Comparison of ENCODE assay signal across 12 cellular contexts in genomic region chr7:150736864-150737263, GRCh38. TPM values are rescaled to one million over a fixed set of nuclear protein-coding genes. Genes with fewer than 3 reads are reported as not detected.
A peak's percentile ranks its signal among the peaks of the same experiment; 100 is the strongest.
DNase-seq lines count a peak whose midpoint lies in the region; ATAC-seq, FAIRE-seq and TF ChIP-seq lines count a peak whose summit lies in the region.
"Had no signal": no experiment of that assay in that cellular context is flagged by ENCODE, and none has a peak within 500 bp of the region (broad histone marks: within the 10 kb centered on the region; RNA-seq: fewer than 3 reads in every experiment).

No MANE protein-coding gene starts in this region.

- TF ChIP-seq EP300 in HepG2 (IDR thresholded peaks at IDR 0.05; ENCODE audit: low read depth in 2 of 2, low read length in 2 of 2) = no peak
- TF ChIP-seq EP300 in HepG2 (CRISPR knock-in tag; IDR thresholded peaks at IDR 0.05; ENCODE audit: borderline replicate concordance) = no peak

- H4K20me1 ChIP-seq in HepG2 (ENCODE audit: insufficient read depth, low read length) (no peaks in the 10 kb centered on the region), H9 (ENCODE audit: control insufficient read depth, insufficient read depth, insufficient read length) (no peaks in the 10 kb centered on the region), PC-3 (ENCODE audit: low read length) (no peaks in the 10 kb centered on the region)

- no peak overlapping the region for H2BK12ac ChIP-seq in H9 (ENCODE audit: insufficient read length, low read depth, low read length)

- POLR2A ChIA-PET in HepG2 (lab: Yijun Ruan, JAX) (no interaction called here), PC-3 (lab: Charles Lee; ENCODE audit: unreplicated experiment) (no interaction called here)

- H3K27ac Mint-ChIP-seq in H9 = no peak overlapping the region

- H3K4me3 ChIP-seq in liver (ENCODE audit: low read depth in 1 of 3, low read length in 3 of 3) (peak overlapping the region in 1 of 3 donors; percentile 30), HepG2 (replicated peaks in 1 of 3; ENCODE audit: insufficient read depth in 1 of 3, low read depth in 2 of 3, low read length in 3 of 3) (no peak overlapping the region), lung (peak overlapping the region; percentile 11), PC-3 (ENCODE audit: low read length) (no peak overlapping the region)
- H3K4me3 ChIP-seq: body of pancreas had no signal

- no peak overlapping the region for H4K8ac ChIP-seq in H9 (replicated peaks; ENCODE audit: insufficient read length, low read depth, low read length)

- no peak for TF ChIP-seq RAD21 in liver (IDR thresholded peaks at IDR 0.05)
- TF ChIP-seq RAD21 in HepG2 (CRISPR knock-in tag; IDR thresholded peaks at IDR 0.05) = no peak

- H3K9me3 ChIP-seq in liver (ENCODE audit: control insufficient read depth in 4 of 4, low read length in 3 of 4) (no peaks in the 10 kb centered on the region), HepG2 (ENCODE audit: low read length) (no peaks in the 10 kb centered on the region), lung (ENCODE audit: control insufficient read depth in 2 of 2, insufficient read depth in 1 of 2, low read length in 1 of 2) (no peaks in the 10 kb centered on the region), H9 (ENCODE audit: control insufficient read depth, low read depth, low read length) (peaks cover 7% of the 10 kb centered on the region), PC-3 (ENCODE audit: low read length) (no peaks in the 10 kb centered on the region)
- H3K9me3 ChIP-seq: body of pancreas, neutrophil had no signal

- no peak overlapping the region for H3T11ph ChIP-seq in H9 (ENCODE audit: low read length)

- H2BK5ac ChIP-seq in H9 (ENCODE audit: insufficient read length, low read length) = no peak overlapping the region

- no peak overlapping the region for H2AK5ac ChIP-seq in H9 (ENCODE audit: insufficient read length, low read length)

- H3K4ac ChIP-seq in H9 (ENCODE audit: low read depth, low read length) = no peak overlapping the region

- no peak overlapping the region for H4K5ac ChIP-seq in H9 (ENCODE audit: insufficient read length, low read depth, low read length)

- H3K9ac ChIP-seq in liver (ENCODE audit: low read depth in 1 of 2, low read length in 2 of 2) (peak overlapping the region in 1 of 2 donors; percentile 2), HepG2 (ENCODE audit: insufficient read depth, low read depth, low read length) (no peak overlapping the region), H9 (ENCODE audit: extremely low read depth, insufficient read length, low read length) (no peak overlapping the region), PC-3 (ENCODE audit: low read length) (no peak overlapping the region)

- no peak overlapping the region for H2BK20ac ChIP-seq in H9 (ENCODE audit: low read depth, low read length, poor library complexity, severe bottlenecking)

- no peak overlapping the region for H3K18ac ChIP-seq in H9 (ENCODE audit: insufficient read length, low read depth, low read length)

- H3K27ac ChIP-seq in liver (ENCODE audit: low read depth in 1 of 2, low read length in 2 of 2) (peak overlapping the region; percentile 21 to 48), HepG2 (ENCODE audit: extremely low read length, insufficient read depth, low read length) (no peak overlapping the region), VCaP (peak overlapping the region; percentile 26), lung (ENCODE audit: low read depth in 1 of 2, low read length in 1 of 2) (peak overlapping the region; percentile 39 to 78), H9 (ENCODE audit: insufficient read length, low read depth, low read length) (no peak overlapping the region), PC-3 (ENCODE audit: low read length) (no peak overlapping the region)
- H3K27ac ChIP-seq: neutrophil had no signal

- no peaks in the 10 kb centered on the region for H3K9me2 ChIP-seq in PC-3 (replicated peaks; ENCODE audit: low read length)

- H3K79me1 ChIP-seq in H9 (ENCODE audit: insufficient read depth, low read depth, low read length, poor library complexity, severe bottlenecking) = no peaks in the 10 kb centered on the region

- H3F3A ChIP-seq in PC-3 (ENCODE audit: low read length, unreplicated experiment) = no peaks in the 10 kb centered on the region

- no peak overlapping the region for H3K56ac ChIP-seq in H9 (ENCODE audit: insufficient read length, low read depth, low read length)

- H3K4me2 ChIP-seq in HepG2 (ENCODE audit: low read depth, low read length) = no peak overlapping the region
- no peak overlapping the region for H3K4me2 ChIP-seq in H9 (ENCODE audit: insufficient read depth, insufficient read length, low read length)
- no peak overlapping the region for H3K4me2 ChIP-seq in PC-3 (ENCODE audit: low read length)

- no peaks in the 10 kb centered on the region for H3K79me2 ChIP-seq in HepG2 (ENCODE audit: insufficient read depth, low read length)
- no peaks in the 10 kb centered on the region for H3K79me2 ChIP-seq in H9 (ENCODE audit: insufficient read depth, low read length)
- no peaks in the 10 kb centered on the region for H3K79me2 ChIP-seq in PC-3 (ENCODE audit: low read length)

- CTCF ChIA-PET in HepG2 (lab: Yijun Ruan, JAX; ENCODE audit: low intra/inter-chr PET ratio, low total read pairs) (no interaction called here), PC-3 (lab: Charles Lee) (no interaction called here)

- no peak overlapping the region for H4K91ac ChIP-seq in H9 (ENCODE audit: insufficient read length, low read depth, low read length)

- intact Hi-C loops in HepG2 (cut with micrococcal nuclease; ENCODE audit: unreplicated experiment) = no loop called here
- intact Hi-C loops in PC-3 (cut with micrococcal nuclease) = no loop called here

- no peaks in the 10 kb centered on the region for H3K36me3 Mint-ChIP-seq in H9 (ENCODE audit: insufficient read depth in 1 of 3, low read depth in 3 of 3)

- no peak overlapping the region for H2BK15ac ChIP-seq in H9 (ENCODE audit: low read depth, low read length)

- no peak overlapping the region for H2BK120ac ChIP-seq in H9 (ENCODE audit: low read depth, low read length, poor library complexity, severe bottlenecking)

- peaks cover 100% of the 10 kb centered on the region for H3K27me3 Mint-ChIP-seq in H9 (ENCODE audit: low read depth)

- peaks cover 13 to 35% of the 10 kb centered on the region in 2 experiments; a peak in 4 of 5 replicates for H3K9me3 Mint-ChIP-seq in H9

- WGBS in liver = 69% methylated on average over 4 of the region's 4 CpGs
- 0% methylated on average over 2 of the region's 4 CpGs for WGBS in HepG2 (ENCODE audit: low lambda C conversion rate)
- 48 to 59% methylated on average over 4 of the region's 4 CpGs for WGBS in lung, 2 donors
- WGBS in H9 (ENCODE audit: extremely low coverage, insufficient read length, low lambda C conversion rate) = no CpG with 5 or more reads among the region's 4 CpGs

- no peaks in the 10 kb centered on the region for H3K36me3 ChIP-seq in liver (ENCODE audit: control insufficient read depth in 4 of 4, insufficient read depth in 3 of 4, low read depth in 1 of 4, low read length in 3 of 4)
- H3K36me3 ChIP-seq in HepG2 (replicated peaks in 1 of 2; ENCODE audit: control insufficient read depth in 1 of 2, insufficient read depth in 2 of 2, low read length in 2 of 2) = no peaks in the 10 kb centered on the region
- H3K36me3 ChIP-seq in lung (ENCODE audit: control insufficient read depth in 2 of 2, insufficient read depth in 2 of 2, low read length in 2 of 2) = peaks cover 0 to 4% of the 10 kb centered on the region in 2 donors
- H3K36me3 ChIP-seq in PC-3 (ENCODE audit: low read depth, low read length) = no peaks in the 10 kb centered on the region
- H3K36me3 ChIP-seq: neutrophil had no signal

- no peak for DNase-seq in HepG2 (ENCODE audit: low spot score)
- DNase-seq in lung (ENCODE audit: low spot score) = no peak
- no peak for DNase-seq in amygdala (lab: John Stamatoyannopoulos, UW)
- DNase-seq in H9 = no peak
- DNase-seq in GM19238 (ENCODE audit: insufficient read length, low spot score) = no peak
- no peak for DNase-seq in PC-3
- DNase-seq: body of pancreas, COR-L47, T1000 had no signal

- H3K4me1 ChIP-seq in liver (ENCODE audit: control insufficient read depth in 4 of 4, insufficient read depth in 4 of 4, low read length in 3 of 4) (peaks cover 5 to 15% (median 12%) of the 10 kb centered on the region in 4 donors), HepG2 (ENCODE audit: insufficient read depth, low read length) (no peaks in the 10 kb centered on the region), lung (ENCODE audit: control insufficient read depth in 2 of 2, insufficient read depth in 2 of 2, low read length in 2 of 2) (no peaks in the 10 kb centered on the region), H9 (ENCODE audit: insufficient read depth, low read length) (no peaks in the 10 kb centered on the region), PC-3 (ENCODE audit: insufficient read depth, low read length) (peaks cover 10% of the 10 kb centered on the region; the same call in 1 of the 2 replicates)

- H3K23me2 ChIP-seq in H9 (ENCODE audit: insufficient read length, low read depth, low read length, poor library complexity, severe bottlenecking) = no peaks in the 10 kb centered on the region

- H3K4me3 Mint-ChIP-seq in H9 = no peak overlapping the region

- no peak for TF ChIP-seq POLR2A in HepG2 (IDR thresholded peaks at IDR 0.05; ENCODE audit: insufficient read depth in 1 of 2, low read depth in 2 of 2, low read length in 2 of 2)

- BruUV-seq in HepG2 (replicated peaks; lab: Mats Ljungman, UMichigan) = no TSS peak
- BruUV-seq in PC-3 (replicated peaks; lab: Mats Ljungman, UMichigan) = no TSS peak

- ATAC-seq in HepG2 (no peak), lung (ENCODE audit: insufficient read depth, low FRiP score) (no peak), PC-3 (no peak)

- TF ChIP-seq CTCF in liver (IDR thresholded peaks at IDR 0.05; ENCODE audit: low read depth, low read length, missing input control) = no peak
- TF ChIP-seq CTCF in HepG2 (CRISPR knock-in tag; IDR thresholded peaks at IDR 0.05) = no peak
- TF ChIP-seq CTCF in VCaP (conservative IDR thresholded peaks at IDR 0.05) = no peak
- no peak for TF ChIP-seq CTCF in lung (IDR thresholded peaks at IDR 0.05; ENCODE audit: control extremely low read depth, extremely low read depth)
- no peak for TF ChIP-seq CTCF in H9 (conservative IDR thresholded peaks at IDR 0.05)
- no peak for TF ChIP-seq CTCF in PC-3 (conservative IDR thresholded peaks at IDR 0.05; ENCODE audit: low read depth, low read length)

- H3K27me3 ChIP-seq in liver (ENCODE audit: control insufficient read depth in 4 of 4, insufficient read depth in 4 of 4, low read length in 3 of 4) (no peaks in the 10 kb centered on the region), HepG2 (ENCODE audit: control insufficient read depth in 1 of 2, insufficient read depth in 2 of 2, low read length in 2 of 2) (peaks cover 1 to 10% of the 10 kb centered on the region in 2 experiments; a peak in 1 of 5 replicates), lung (ENCODE audit: control insufficient read depth, insufficient read depth) (no peaks in the 10 kb centered on the region), H9 (ENCODE audit: insufficient read depth, low read length) (peaks cover 93% of the 10 kb centered on the region), PC-3 (ENCODE audit: low read length) (peaks cover 29% of the 10 kb centered on the region)
- H3K27me3 ChIP-seq: body of pancreas had no signal

- in situ Hi-C loops in HepG2 (cut with HindIII; ENCODE audit: extremely low pct_ligation_motif_present, low pct_unique_long_range_greater_than_20kb) = no loop called here

- no peak overlapping the region for H3K23ac ChIP-seq in H9 (ENCODE audit: insufficient read length, low read depth, low read length)

- FAIRE-seq in HepG2 (lab: Jason Lieb, UNC) = no peak

- H2AFZ ChIP-seq in HepG2 (ENCODE audit: low read length) (no peak overlapping the region), H9 (ENCODE audit: low read length) (no peak overlapping the region), PC-3 (ENCODE audit: low read length) (no peak overlapping the region)

- H3K4me1 Mint-ChIP-seq in H9 = peaks cover 5 to 7% of the 10 kb centered on the region in 2 experiments; a peak in 3 of 4 replicates

- no peak overlapping the region for H3K14ac ChIP-seq in H9 (ENCODE audit: insufficient read depth, low read length)

RNA-seq across cellular contexts. Expression of gene GIMAP5, which starts 0.4 kb away (rescaled TPM):
- total RNA-seq in liver (10 to 100 TPM; 11.1 to 20.6 TPM), HepG2 (2016; rRNA removed; fragmentation: Illumina TruSeq; extraction: Trizol) (not detected in 2 replicates), lung (10 to 100 TPM; 24.8 to 27.3 TPM), H9 (2021) (not detected in 2 replicates), PC-3 (2014; rRNA removed) (not detected in 2 replicates)
- polyA plus RNA-seq in liver (10 to 100 TPM in 1 of 2 donors, 1 to 10 TPM in 1; 9.7 to 13.0 TPM), HepG2 (2011; rRNA removed) (not detected in 2 replicates), lung (10 to 100 TPM; 47.9 to 60.6 TPM)
- not detected in 2 replicates for total RNA-seq in HepG2 (2016; cell fraction: cytosol; rRNA removed; fragmentation: Illumina TruSeq; extraction: Trizol; ENCODE audit: low read depth)
- total RNA-seq in HepG2 (2016; cell fraction: insoluble cytoplasmic fraction; rRNA removed; fragmentation: Illumina TruSeq; extraction: Trizol) = not detected in 2 replicates
- total RNA-seq in HepG2 (2016; cell fraction: membrane; rRNA removed; fragmentation: Illumina TruSeq; extraction: Trizol) = not detected in 2 replicates
- not detected in 2 replicates for total RNA-seq in HepG2 (2016; cell fraction: nucleus; rRNA removed; fragmentation: Illumina TruSeq; extraction: Trizol)
- not detected in 2 replicates for polyA plus RNA-seq in HepG2 (2011; cell fraction: cytosol; rRNA removed)
- polyA plus RNA-seq in HepG2 (2011; cell fraction: nucleus; rRNA removed) = not detected in 2 replicates
- not detected in 2 replicates for polyA plus RNA-seq in HepG2 (2012)
- polyA plus RNA-seq in HepG2 (2016; cell fraction: cytosol; fragmentation: Illumina TruSeq; extraction: Trizol; ENCODE audit: low read depth) = not detected in 2 replicates
- polyA plus RNA-seq in HepG2 (2016; cell fraction: insoluble cytoplasmic fraction; fragmentation: Illumina TruSeq; extraction: Trizol; ENCODE audit: low read depth) = not detected in 2 replicates
- polyA plus RNA-seq in HepG2 (2016; cell fraction: membrane; fragmentation: Illumina TruSeq; extraction: Trizol; ENCODE audit: low read depth) = not detected in 2 replicates
- not detected in 2 replicates for polyA plus RNA-seq in HepG2 (2016; cell fraction: nucleus; fragmentation: Illumina TruSeq; extraction: Trizol; ENCODE audit: insufficient read depth, low read depth)
- not detected in 2 replicates for polyA minus RNA-seq in HepG2 (2011; rRNA and poly(A)+ RNA removed; ENCODE audit: low replicate concordance)
- not detected in 2 replicates for polyA minus RNA-seq in HepG2 (2011; cell fraction: cytosol; rRNA and poly(A)+ RNA removed)
- polyA minus RNA-seq in HepG2 (2011; cell fraction: nucleus; rRNA and poly(A)+ RNA removed) = not detected in 2 replicates

RNA-seq across cellular contexts. Expression of gene GIMAP1, which starts 20.5 kb away (rescaled TPM):
- total RNA-seq in liver (1 to 10 TPM; 2.3 to 3.8 TPM), HepG2 (2016; rRNA removed; fragmentation: Illumina TruSeq; extraction: Trizol) (not detected in 2 replicates), lung (1 to 10 TPM; 4.6 to 9.5 TPM), H9 (2021) (not detected in 2 replicates), PC-3 (2014; rRNA removed) (not detected in 2 replicates)
- polyA plus RNA-seq in liver (1 to 10 TPM; 1.5 to 2.8 TPM), HepG2 (2011; rRNA removed) (not detected in 2 replicates), lung (10 to 100 TPM in 1 of 2 donors, 1 to 10 TPM in 1; 5.7 to 10.0 TPM)
- not detected in 2 replicates for total RNA-seq in HepG2 (2016; cell fraction: cytosol; rRNA removed; fragmentation: Illumina TruSeq; extraction: Trizol; ENCODE audit: low read depth)
- total RNA-seq in HepG2 (2016; cell fraction: insoluble cytoplasmic fraction; rRNA removed; fragmentation: Illumina TruSeq; extraction: Trizol) = not detected in 2 replicates
- not detected in 2 replicates for total RNA-seq in HepG2 (2016; cell fraction: membrane; rRNA removed; fragmentation: Illumina TruSeq; extraction: Trizol)
- total RNA-seq in HepG2 (2016; cell fraction: nucleus; rRNA removed; fragmentation: Illumina TruSeq; extraction: Trizol) = not detected in 2 replicates
- not detected in 2 replicates for polyA plus RNA-seq in HepG2 (2011; cell fraction: cytosol; rRNA removed)
- polyA plus RNA-seq in HepG2 (2011; cell fraction: nucleus; rRNA removed) = not detected in 2 replicates
- not detected in 2 replicates for polyA plus RNA-seq in HepG2 (2012)
- polyA plus RNA-seq in HepG2 (2016; cell fraction: cytosol; fragmentation: Illumina TruSeq; extraction: Trizol; ENCODE audit: low read depth) = not detected in 2 replicates
- not detected in 2 replicates for polyA plus RNA-seq in HepG2 (2016; cell fraction: insoluble cytoplasmic fraction; fragmentation: Illumina TruSeq; extraction: Trizol; ENCODE audit: low read depth)
- not detected in 2 replicates for polyA plus RNA-seq in HepG2 (2016; cell fraction: membrane; fragmentation: Illumina TruSeq; extraction: Trizol; ENCODE audit: low read depth)
- not detected in 2 replicates for polyA plus RNA-seq in HepG2 (2016; cell fraction: nucleus; fragmentation: Illumina TruSeq; extraction: Trizol; ENCODE audit: insufficient read depth, low read depth)
- not detected in 2 replicates for polyA minus RNA-seq in HepG2 (2011; rRNA and poly(A)+ RNA removed; ENCODE audit: low replicate concordance)
- polyA minus RNA-seq in HepG2 (2011; cell fraction: cytosol; rRNA and poly(A)+ RNA removed) = not detected in 2 replicates
- polyA minus RNA-seq in HepG2 (2011; cell fraction: nucleus; rRNA and poly(A)+ RNA removed) = not detected in 2 replicates

RNA-seq across cellular contexts. Expression of gene GIMAP2, which starts 51.4 kb away (rescaled TPM):
- 1 to 10 TPM; 6.9 to 9.2 TPM for total RNA-seq in liver
- polyA plus RNA-seq in liver = 1 to 10 TPM; 4.9 to 5.0 TPM
- 1.4 and 2.2 TPM in 2 replicates for total RNA-seq in HepG2 (2016; rRNA removed; fragmentation: Illumina TruSeq; extraction: Trizol)
- total RNA-seq in HepG2 (2016; cell fraction: cytosol; rRNA removed; fragmentation: Illumina TruSeq; extraction: Trizol; ENCODE audit: low read depth) = 0.81 and 0.97 TPM in 2 replicates
- 1.7 and 2.1 TPM in 2 replicates for total RNA-seq in HepG2 (2016; cell fraction: insoluble cytoplasmic fraction; rRNA removed; fragmentation: Illumina TruSeq; extraction: Trizol)
- 1.7 and 2.0 TPM in 2 replicates for total RNA-seq in HepG2 (2016; cell fraction: membrane; rRNA removed; fragmentation: Illumina TruSeq; extraction: Trizol)
- 0.53 and 1.0 TPM in 2 replicates for total RNA-seq in HepG2 (2016; cell fraction: nucleus; rRNA removed; fragmentation: Illumina TruSeq; extraction: Trizol)
- polyA plus RNA-seq in HepG2 (2011; rRNA removed) = 0.49 and 0.67 TPM in 2 replicates
- polyA plus RNA-seq in HepG2 (2011; cell fraction: cytosol; rRNA removed) = 0.44 and 0.49 TPM in 2 replicates
- polyA plus RNA-seq in HepG2 (2011; cell fraction: nucleus; rRNA removed) = 0.14 and 0.31 TPM in 2 replicates
- 0.43 and 0.71 TPM in 2 replicates for polyA plus RNA-seq in HepG2 (2012)
- 0.46 and 0.75 TPM in 2 replicates for polyA plus RNA-seq in HepG2 (2016; cell fraction: cytosol; fragmentation: Illumina TruSeq; extraction: Trizol; ENCODE audit: low read depth)
- 1.3 and 1.6 TPM in 2 replicates for polyA plus RNA-seq in HepG2 (2016; cell fraction: insoluble cytoplasmic fraction; fragmentation: Illumina TruSeq; extraction: Trizol; ENCODE audit: low read depth)
- 0.71 and 0.74 TPM in 2 replicates for polyA plus RNA-seq in HepG2 (2016; cell fraction: membrane; fragmentation: Illumina TruSeq; extraction: Trizol; ENCODE audit: low read depth)
- polyA plus RNA-seq in HepG2 (2016; cell fraction: nucleus; fragmentation: Illumina TruSeq; extraction: Trizol; ENCODE audit: insufficient read depth, low read depth) = 1.1 TPM in 2 replicates
- 0.10 and 0.56 TPM in 2 replicates for polyA minus RNA-seq in HepG2 (2011; rRNA and poly(A)+ RNA removed; ENCODE audit: low replicate concordance)
- polyA minus RNA-seq in HepG2 (2011; cell fraction: cytosol; rRNA and poly(A)+ RNA removed) = not detected in 2 replicates
- polyA minus RNA-seq in HepG2 (2011; cell fraction: nucleus; rRNA and poly(A)+ RNA removed) = 0.25 and 0.26 TPM in 2 replicates
- 10 to 100 TPM; 14.1 to 24.9 TPM for total RNA-seq in lung
- 10 to 100 TPM; 10.7 to 22.0 TPM for polyA plus RNA-seq in lung
- not detected in 2 replicates for total RNA-seq in H9 (2021)
- not detected in 2 replicates for total RNA-seq in PC-3 (2014; rRNA removed)

Comparison
In these comparisons a context has a peak if more than half of its experiments do, and no peak if none do; other contexts are left out.
1. H3K27ac ChIP-seq: peak in liver (2 of 2), VCaP (single experiment) and lung (2 of 2); none in HepG2 (single experiment), H9 (single experiment) and PC-3 (single experiment).
2. RNA of gene GIMAP5, which starts 0.4 kb away (total RNA-seq): 24.8 to 27.3 TPM in lung and 11.1 to 20.6 TPM in liver; not detected in HepG2, not detected in H9 and not detected in PC-3; every median in the first group is over 10 times any median in the second.